29 cellular contexts compared by ENCODE assay signal in genomic region chr1:161100534-161100933, GRCh38. TPM values are rescaled to one million over a fixed set of nuclear protein-coding genes. Genes with fewer than 3 reads are reported as not detected.
"Had no signal": no experiment of that assay in that cellular context is flagged by ENCODE, and none has a peak within 500 bp of the region (broad histone marks: within the 10 kb centered on the region; RNA-seq: fewer than 3 reads in every experiment).

No MANE protein-coding gene starts in this region.

- H3K4me1 ChIP-seq: SJSA1 had no signal

- H3K4me3 ChIP-seq: cardiac muscle cell, MG63, SJSA1 had no signal

- H3K9ac ChIP-seq: KMS-11 had no signal

- DNase-seq: activated CD4-positive, alpha-beta T cell treated with anti-CD3 and anti-CD28 coated beads for 48 hours; activated CD4-positive, alpha-beta T cell treated with anti-CD3 and anti-CD28 coated beads, Interleukin-2, amount 50 U/mL, for 4 hours; activated CD4-positive, CD25-positive, alpha-beta regulatory T cell treated with anti-CD3 and anti-CD28 coated beads, Interleukin-2, amount 50 U/mL, for 72 hours; activated CD8-positive, alpha-beta T cell treated with anti-CD3 and anti-CD28 coated beads, Interleukin-2, amount 10 ng/mL, durations not matched to agents 7 days and 5 days; activated gamma-delta T cell; activated naive CD4-positive, alpha-beta T cell treated with anti-CD3 and anti-CD28 coated beads for 36 hours; activated T-cell treated with anti-CD3 and anti-CD28 coated beads, Interleukin-2, amount 50 U/mL, for 24 hours; brain microvascular endothelial cell; cerebellar nuclear complex; MG63; MV-4-11; NCI-H1092 treated with DMSO at 0.1 percent for 48 hours; NCI-H1417 treated with DMSO at 0.1 percent for 48 hours; NCI-H1694; NCI-H2029; NCI-H2107; NCI-H345; NCI-H510A; NCI-H526 treated with DMSO at 0.1 percent for 48 hours; NCI-H82; NK-92 treated with Interleukin-12 subunit alpha and Interleukin-12 subunit beta, amount 100 ng/mL, for 24 hours; OCI-M1; SHP77; T-helper 17 cell; T-helper 9 cell had no signal

- H3K9me3 ChIP-seq: MG63 had no signal

- H3K4me2 ChIP-seq: KMS-11 had no signal

- ATAC-seq: activated CD8-positive, alpha-beta T cell treated with anti-CD3 and anti-CD28 coated beads, Interleukin-2, amount 10 ng/mL, durations not matched to agents 7 days and 5 days; T-helper 17 cell; WTC11 had no signal

- H3K27me3 ChIP-seq: brain microvascular endothelial cell, cardiac muscle cell, MG63, SJSA1 had no signal

- H3K27ac ChIP-seq: brain microvascular endothelial cell, cardiac muscle cell, KMS-11, SJSA1 had no signal

RNA-seq across cellular contexts. Expression of gene KLHDC9, which starts 2.4 kb away (rescaled TPM):
- total RNA-seq: SJSA1 had no signal

RNA-seq across cellular contexts. Expression of gene NECTIN4, which starts 11.2 kb away (rescaled TPM):
- total RNA-seq: activated CD8-positive, alpha-beta T cell treated with anti-CD3 and anti-CD28 coated beads, Interleukin-2, amount 10 ng/mL, durations not matched to agents 7 days and 5 days; activated naive CD4-positive, alpha-beta T cell treated with anti-CD3 and anti-CD28 coated beads for 36 hours; cardiac muscle cell; T-helper 17 cell had no signal
- polyA plus RNA-seq: cardiac muscle cell had no signal

RNA-seq across cellular contexts. Expression of gene ARHGAP30, which starts 30.8 kb away (rescaled TPM):
- total RNA-seq: cardiac muscle cell, SJSA1 had no signal
